Comparison of ENCODE assay signal across 9 cellular contexts in genomic region chr11:105035262-105035620, GRCh38. TPM values are rescaled to one million over a fixed set of nuclear protein-coding genes. Genes with fewer than 3 reads are reported as not detected.
DNase-seq lines count a peak whose midpoint lies in the region; ATAC-seq lines count a peak whose summit lies in the region.
"Had no signal": no experiment of that assay in that cellular context is flagged by ENCODE, and none has a peak within 500 bp of the region (broad histone marks: within the 10 kb centered on the region; RNA-seq: fewer than 3 reads in every experiment).

No MANE protein-coding gene starts in this region.

- H3K27ac Mint-ChIP-seq in activated CD4-positive, alpha-beta T cell treated with anti-CD3 and anti-CD28 coated beads, Interleukin-2, amount 10 ng/mL, durations not matched to agents 24 days and 14 days, result peak overlapping the region; percentile 91

- H3K27me3 Mint-ChIP-seq in activated CD4-positive, alpha-beta T cell treated with anti-CD3 and anti-CD28 coated beads, Interleukin-2, amount 10 ng/mL, durations not matched to agents 24 days and 14 days, result no peaks in the 10 kb centered on the region

- peak overlapping the region; percentile 36 to 65 for H3K4me3 ChIP-seq in stomach smooth muscle (ENCODE audit: low read length in 2 of 2)

- peaks cover 0 to 3% of the 10 kb centered on the region in 2 donors for H3K36me3 ChIP-seq in stomach smooth muscle (ENCODE audit: control insufficient read depth in 2 of 2, insufficient read depth in 2 of 2, low read length in 2 of 2)

- no peak overlapping the region for H3K9ac ChIP-seq in stomach smooth muscle (ENCODE audit: low read length in 2 of 2)

- H3K27me3 ChIP-seq in stomach smooth muscle (ENCODE audit: control insufficient read depth in 1 of 2, insufficient read depth in 2 of 2, low read length in 2 of 2), result no peaks in the 10 kb centered on the region

- ATAC-seq in HG03354 (IDR thresholded peaks at IDR 0.05; ENCODE audit: poor library complexity, severe bottlenecking, unreplicated experiment) (peak; percentile 28), HG03565 (IDR thresholded peaks at IDR 0.05; ENCODE audit: unreplicated experiment) (no peak)

- intact Hi-C loops in activated CD4-positive, alpha-beta T cell treated with anti-CD3 and anti-CD28 coated beads, Interleukin-2, amount 10 ng/mL, durations not matched to agents 24 days and 14 days (cut with micrococcal nuclease), result loop anchor here (1.0 kb wide), 1 partner anchor 8 kb away; no protein-coding TSS in a partner anchor

- H3K4me1 ChIP-seq in stomach smooth muscle (ENCODE audit: control insufficient read depth, insufficient read depth, low read length), result no peaks in the 10 kb centered on the region

- DNase-seq in activated CD4-positive, alpha-beta T cell treated with anti-CD3 and anti-CD28 coated beads, Interleukin-2, amount 10 ng/mL, durations not matched to agents 24 days and 14 days, result no peak
- no peak for DNase-seq in activated CD4-positive, alpha-beta T cell treated with anti-CD3 and anti-CD28 coated beads for 4 hours
- DNase-seq in epithelial cell of prostate (ENCODE audit: low read depth, low spot score), result no peak
- DNase-seq in AG08396 (ENCODE audit: low spot score), result no peak
- DNase-seq in NAMALWA (ENCODE audit: low spot score), result no peak

- peaks cover 48% of the 10 kb centered on the region for H3K36me3 Mint-ChIP-seq in activated CD4-positive, alpha-beta T cell treated with anti-CD3 and anti-CD28 coated beads, Interleukin-2, amount 10 ng/mL, durations not matched to agents 24 days and 14 days (ENCODE audit: low read depth)

- peaks cover 38% of the 10 kb centered on the region for H3K4me1 Mint-ChIP-seq in activated CD4-positive, alpha-beta T cell treated with anti-CD3 and anti-CD28 coated beads, Interleukin-2, amount 10 ng/mL, durations not matched to agents 24 days and 14 days

- no peaks in the 10 kb centered on the region for H3K9me3 ChIP-seq in stomach smooth muscle (ENCODE audit: control insufficient read depth in 2 of 2, low read length in 2 of 2)

- peaks cover 10% of the 10 kb centered on the region for H3K9me3 Mint-ChIP-seq in activated CD4-positive, alpha-beta T cell treated with anti-CD3 and anti-CD28 coated beads, Interleukin-2, amount 10 ng/mL, durations not matched to agents 24 days and 14 days

- peak overlapping the region; percentile 88 for H3K4me3 Mint-ChIP-seq in activated CD4-positive, alpha-beta T cell treated with anti-CD3 and anti-CD28 coated beads, Interleukin-2, amount 10 ng/mL, durations not matched to agents 24 days and 14 days

- H3K27ac ChIP-seq in epithelial cell of prostate, result peak overlapping the region; percentile 62
- H3K27ac ChIP-seq in stomach smooth muscle (ENCODE audit: low read length), result peak overlapping the region; percentile 56
- H3K27ac ChIP-seq: C4-2B had no signal

RNA-seq across cellular contexts. Expression of gene CASP1, which starts 0.3 kb away (rescaled TPM):
- total RNA-seq in activated CD4-positive, alpha-beta T cell treated with anti-CD3 and anti-CD28 coated beads, Interleukin-2, amount 10 ng/mL, durations not matched to agents 24 days and 14 days, result 18.7 and 21.6 TPM in 2 replicates

RNA-seq across cellular contexts. Expression of gene CARD16, which starts 9.9 kb away (rescaled TPM):
- total RNA-seq in activated CD4-positive, alpha-beta T cell treated with anti-CD3 and anti-CD28 coated beads, Interleukin-2, amount 10 ng/mL, durations not matched to agents 24 days and 14 days, result 7.2 and 9.0 TPM in 2 replicates

RNA-seq across cellular contexts. Expression of gene CASP5, which starts 12.3 kb away (rescaled TPM):
- total RNA-seq in activated CD4-positive, alpha-beta T cell treated with anti-CD3 and anti-CD28 coated beads, Interleukin-2, amount 10 ng/mL, durations not matched to agents 24 days and 14 days, result not detected in 2 replicates
